14 cellular contexts compared by ENCODE assay signal in genomic region chr16:69324013-69324531, GRCh38. TPM values are rescaled to one million over a fixed set of nuclear protein-coding genes. Genes with fewer than 3 reads are reported as not detected.
DNase-seq lines count a peak whose midpoint lies in the region; ATAC-seq, FAIRE-seq and TF ChIP-seq lines count a peak whose summit lies in the region.
"Had no signal": no experiment of that assay in that cellular context is flagged by ENCODE, and none has a peak within 500 bp of the region (broad histone marks: within the 10 kb centered on the region; RNA-seq: fewer than 3 reads in every experiment).

No MANE protein-coding gene starts in this region.

- DNase-seq in GM12892 (ENCODE audit: insufficient read length) (no peak), RWPE1 (ENCODE audit: low spot score) (no peak), left colon (peak; percentile 74 to 83), spleen (peak; percentile 73), cortex of kidney (lab: John Stamatoyannopoulos, UW) (no peak), retina (no peak), NCI-H1092 treated with DMSO at 0.1 percent for 48 hours (lab: John Stamatoyannopoulos, UW) (no peak)
- DNase-seq: activated CD4-positive, alpha-beta T cell treated with anti-CD3 and anti-CD28 coated beads, Interleukin-2, amount 50 U/mL, for 4 hours; activated naive CD8-positive, alpha-beta T cell treated with anti-CD3 and anti-CD28 coated beads, Interleukin-2, amount 50 U/mL, for 24 hours; effector memory CD4-positive, alpha-beta T cell; NCI-H526; stimulated activated CD4-positive, alpha-beta T cell treated with anti-CD3 and anti-CD28 coated beads, Interleukin-4, amount 100 ng/mL, for 1 hour had no signal

- 71 to 86% (median 77%) methylated on average over 8 of the region's 8 CpGs for WGBS in spleen, 5 donors

- H3K4me1 ChIP-seq in spleen, result peaks cover 24 to 61% (median 43%) of the 10 kb centered on the region in 6 donors

- ATAC-seq in left colon, result peak; percentile 74
- ATAC-seq: activated naive CD8-positive, alpha-beta T cell treated with anti-CD3 and anti-CD28 coated beads, Interleukin-2, amount 50 U/mL, for 24 hours had no signal

- H3K36me3 ChIP-seq in spleen, result peaks cover 16 to 99% (median 75%) of the 10 kb centered on the region in 6 donors

- FAIRE-seq in GM12892 (lab: Jason Lieb, UNC), result no peak

- CTCF ChIA-PET in RWPE1 (lab: Yijun Ruan, JAX), result interaction anchor here (0.6 kb wide), 1 partner anchor 204 kb away, joined by 3 read pairs; no protein-coding TSS in a partner anchor

- no peak for TF ChIP-seq CTCF in RWPE1 (conservative IDR thresholded peaks at IDR 0.05; ENCODE audit: low read depth)
- no peak for TF ChIP-seq CTCF in spleen (IDR thresholded peaks at IDR 0.05 in 8 of 11, conservative IDR thresholded peaks at IDR 0.05 in 3 of 11)

- H3K9me3 ChIP-seq in spleen, result no peaks in the 10 kb centered on the region
- H3K9me3 ChIP-seq: thoracic aorta had no signal

- H3K27me3 ChIP-seq in spleen (replicated peaks in 1 of 7), result no peaks in the 10 kb centered on the region

- TF ChIP-seq POLR2A in GM12892 (IDR thresholded peaks at IDR 0.05; ENCODE audit: low read depth, low read length) (peak; percentile 6; the same call in 1 of the 2 replicates), spleen (IDR thresholded peaks at IDR 0.05) (no peak)

- no peak overlapping the region for H3K4me3 ChIP-seq in spleen
- H3K4me3 ChIP-seq: thoracic aorta had no signal

- H3K27ac ChIP-seq in RWPE1 (peak overlapping the region; percentile 56), spleen (peak overlapping the region in 2 of 8 donors; percentile 7 to 30)
- H3K27ac ChIP-seq: KMS-11, thoracic aorta had no signal

- POLR2A ChIA-PET in RWPE1 (lab: Yijun Ruan, JAX; ENCODE audit: low non-redundant PET), result no interaction called here

- intact Hi-C loops in left colon (cut with DNase I, micrococcal nuclease), result no loop called here
- intact Hi-C loops in spleen (cut with DNase I; ENCODE audit: low total_unique reads), result no loop called here

RNA-seq across cellular contexts. Expression of gene PDF, which starts 6.3 kb away (rescaled TPM):
- 1.0 TPM for polyA plus RNA-seq in GM12892 (2012; ENCODE audit: missing spikeins)
- 10 to 100 TPM; 10.1 to 20.5 TPM for total RNA-seq in left colon
- 10 to 100 TPM in 3 of 7 donors, 1 to 10 TPM in 4; 7.1 to 18.5 (median 9.4) TPM for total RNA-seq in spleen
- polyA plus RNA-seq in spleen, result 1 to 10 TPM; 2.4 to 7.1 (median 4.7) TPM

RNA-seq across cellular contexts. Expression of gene VPS4A, which starts 12.9 kb away (rescaled TPM):
- 22.5 TPM for polyA plus RNA-seq in GM12892 (2012; ENCODE audit: missing spikeins)
- total RNA-seq in left colon, result 10 to 100 TPM; 34.1 to 34.3 TPM
- total RNA-seq in spleen, result 10 to 100 TPM; 28.5 to 38.0 (median 33.6) TPM
- 10 to 100 TPM; 21.5 to 30.2 (median 29.1) TPM for polyA plus RNA-seq in spleen

RNA-seq across cellular contexts. Expression of gene COG8, which starts 15.3 kb away (rescaled TPM):
- 9.9 TPM for polyA plus RNA-seq in GM12892 (2012; ENCODE audit: missing spikeins)
- 10 to 100 TPM; 31.7 to 36.6 TPM for total RNA-seq in left colon
- total RNA-seq in spleen, result 10 to 100 TPM; 29.9 to 54.3 (median 38.4) TPM
- polyA plus RNA-seq in spleen, result 10 to 100 TPM; 13.8 to 21.5 (median 14.5) TPM

RNA-seq across cellular contexts. Expression of gene NIP7, which starts 15.5 kb away (rescaled TPM):
- polyA plus RNA-seq in GM12892 (2012; ENCODE audit: missing spikeins), result 32.7 TPM
- total RNA-seq in left colon (10 to 100 TPM; 19.0 to 22.1 TPM), spleen (10 to 100 TPM; 10.2 to 25.0 (median 20.0) TPM)
- polyA plus RNA-seq in spleen, result 10 to 100 TPM; 14.0 to 20.6 (median 16.9) TPM

RNA-seq across cellular contexts. Expression of gene TMED6, which starts 27.5 kb away (rescaled TPM):
- polyA plus RNA-seq in GM12892 (2012; ENCODE audit: missing spikeins), result 2.1 TPM
- total RNA-seq in left colon (1 to 10 TPM; 2.5 to 9.4 TPM), spleen (1 to 10 TPM in 4 of 7 donors, under 1 TPM in 1, not detected in 2; 0.85 to 5.2 (median 1.7) TPM)
- 1 to 10 TPM in 1 of 3 donors, under 1 TPM in 2; 0.59 to 1.2 (median 0.99) TPM for polyA plus RNA-seq in spleen

Comparison
In these comparisons a context has a peak if more than half of its experiments do, and no peak if none do; other contexts are left out.
1. DNase-seq: peak in left colon (2 of 2) and spleen (single experiment); none in GM12892 (single experiment), RWPE1 (single experiment), cortex of kidney (single experiment), retina (single experiment) and NCI-H1092 treated with DMSO at 0.1 percent for 48 hours (single experiment).